13 cellular contexts compared by ENCODE assay signal in the genomic region with DNA sequence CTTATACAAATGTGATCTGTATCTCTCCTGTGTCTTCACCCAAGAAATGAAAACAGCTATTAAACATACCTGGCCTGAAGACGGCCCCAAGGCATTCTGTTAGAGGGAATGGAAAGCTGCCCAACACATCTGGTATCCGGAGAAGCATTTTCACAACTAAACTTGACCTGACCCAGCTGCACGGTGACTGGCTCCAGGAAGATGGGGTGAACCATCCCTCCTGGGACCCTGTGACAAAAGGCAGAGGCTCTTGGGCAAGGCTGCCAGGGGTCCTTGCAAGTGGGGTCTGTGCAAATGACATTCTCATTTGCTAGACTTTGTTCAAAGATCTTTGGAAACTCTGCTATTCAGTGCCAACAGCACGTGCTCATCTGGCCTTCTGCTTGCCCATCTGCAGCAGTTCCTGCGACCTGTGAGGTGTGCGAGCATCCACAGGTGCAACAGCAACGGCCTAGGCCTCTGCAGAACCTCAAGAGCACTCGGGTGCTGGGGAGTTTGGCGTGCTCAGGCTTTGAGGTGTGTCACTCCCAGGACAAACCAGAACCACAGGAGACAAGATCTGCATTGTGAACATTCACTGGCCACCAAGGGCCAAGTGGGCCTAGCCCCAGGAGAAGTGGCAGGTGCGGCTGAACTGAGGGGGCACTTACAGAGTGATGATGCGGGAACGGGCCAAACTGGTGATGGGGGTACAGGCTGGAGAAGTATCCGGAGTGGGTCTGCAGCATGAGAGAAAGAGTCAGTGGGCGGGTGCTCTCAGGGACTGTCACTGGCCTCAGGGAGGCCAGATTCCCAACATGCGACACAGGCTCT.
DNase-seq lines count a peak whose midpoint lies in the region; ATAC-seq and TF ChIP-seq lines count a peak whose summit lies in the region.
"Had no signal": no experiment of that assay in that cellular context is flagged by ENCODE, and none has a peak within 500 bp of the region (broad histone marks: within the 10 kb centered on the region; RNA-seq: fewer than 3 reads in every experiment).

No MANE protein-coding gene starts in this region.

- H3K27ac Mint-ChIP-seq in dendritic cell treated with granulocyte-macrophage colony-stimulating factor and Interleukin-4, amounts not matched to agents 40 ng/mL and 50 ng/mL, for 4 days, result peak overlapping the region; percentile 20
- no peak overlapping the region for H3K27ac Mint-ChIP-seq in CD4-positive, alpha-beta T cell
- H3K27ac Mint-ChIP-seq: activated naive CD8-positive, alpha-beta T cell treated with anti-CD3 and anti-CD28 coated beads, Interleukin-2, amount 10 ng/mL, durations not matched to agents 7 days and 5 days; T-helper 1 cell treated with Interleukin-12 subunit alpha and Interleukin-12 subunit beta and Interleukin-4 antibody, amounts not matched to agents 30 μg/mL and 1 μg/mL, for 36 hours had no signal

- H3K4me1 ChIP-seq in RWPE2 (ENCODE audit: insufficient read depth, poor library complexity, severe bottlenecking), result peaks cover 55% of the 10 kb centered on the region
- H3K4me1 ChIP-seq in osteoblast (ENCODE audit: insufficient read depth, low read length), result peaks cover 52% of the 10 kb centered on the region
- H3K4me1 ChIP-seq in upper lobe of left lung, result peaks cover 13 to 40% (median 27%) of the 10 kb centered on the region in 4 donors

- ATAC-seq in RWPE2 (ENCODE audit: low read depth) (no peak), upper lobe of left lung (ENCODE audit: low FRiP score in 2 of 2) (no peak), GM21447 (IDR thresholded peaks at IDR 0.05; ENCODE audit: unreplicated experiment) (no peak)
- ATAC-seq in CD4-positive, alpha-beta T cell (ENCODE audit: poor library complexity), result no peak
- ATAC-seq: activated CD4-positive, CD25-positive, alpha-beta regulatory T cell treated with anti-CD3 and anti-CD28 coated beads, Interleukin-2, amount 50 U/mL, for 24 hours had no signal

- TF ChIP-seq CTCF in RWPE2 (IDR thresholded peaks at IDR 0.05; ENCODE audit: poor library complexity, severe bottlenecking) (no peak), osteoblast (IDR thresholded peaks at IDR 0.05; ENCODE audit: extremely low read depth, low read depth, low read length) (no peak), upper lobe of left lung (IDR thresholded peaks at IDR 0.05) (no peak)
- TF ChIP-seq CTCF in CD4-positive, alpha-beta T cell (IDR thresholded peaks at IDR 0.05), result no peak

- peak overlapping the region; percentile 44 for H3K4me2 ChIP-seq in osteoblast (ENCODE audit: insufficient read depth, low read length)

- TF ChIP-seq POLR2A in upper lobe of left lung (IDR thresholded peaks at IDR 0.05), result no peak

- no peaks in the 10 kb centered on the region for H3K27me3 Mint-ChIP-seq in dendritic cell treated with granulocyte-macrophage colony-stimulating factor and Interleukin-4, amounts not matched to agents 40 ng/mL and 50 ng/mL, for 4 days
- peaks cover 8% of the 10 kb centered on the region for H3K27me3 Mint-ChIP-seq in CD4-positive, alpha-beta T cell

- no peak overlapping the region for H3K4me3 ChIP-seq in RWPE2 (ENCODE audit: severe bottlenecking)
- no peak overlapping the region for H3K4me3 ChIP-seq in osteoblast (ENCODE audit: insufficient read depth, low read length)
- no peak overlapping the region for H3K4me3 ChIP-seq in upper lobe of left lung

- H3K27me3 ChIP-seq in RWPE2 (ENCODE audit: insufficient read depth, poor library complexity, severe bottlenecking), result no peaks in the 10 kb centered on the region
- H3K27me3 ChIP-seq in osteoblast (ENCODE audit: insufficient read depth, low read length), result no peaks in the 10 kb centered on the region
- H3K27me3 ChIP-seq in upper lobe of left lung, result no peaks in the 10 kb centered on the region
- no peaks in the 10 kb centered on the region for H3K27me3 ChIP-seq in CD4-positive, alpha-beta T cell (ENCODE audit: control insufficient read depth, insufficient read depth, low read length)

- H3K9me3 ChIP-seq in RWPE2 (ENCODE audit: severe bottlenecking) (no peaks in the 10 kb centered on the region), osteoblast (ENCODE audit: low read depth, low read length) (no peaks in the 10 kb centered on the region), upper lobe of left lung (no peaks in the 10 kb centered on the region)
- H3K9me3 ChIP-seq in CD4-positive, alpha-beta T cell (ENCODE audit: control insufficient read depth, low read length), result no peaks in the 10 kb centered on the region

- no peak overlapping the region for H2AFZ ChIP-seq in osteoblast (ENCODE audit: low read length)

- 88 to 89% methylated on average over 14 to 15 of the region's 15 CpGs for WGBS in upper lobe of left lung, 2 donors

- peaks cover 4% of the 10 kb centered on the region for H3K79me2 ChIP-seq in osteoblast (ENCODE audit: insufficient read depth, low read length)

- peaks cover 8% of the 10 kb centered on the region for H4K20me1 ChIP-seq in osteoblast (ENCODE audit: insufficient read depth, low read length)

- CTCF ChIA-PET in CD4-positive, alpha-beta T cell (lab: Charles Lee), result no interaction called here

- no peaks in the 10 kb centered on the region for H3K9me3 Mint-ChIP-seq in dendritic cell treated with granulocyte-macrophage colony-stimulating factor and Interleukin-4, amounts not matched to agents 40 ng/mL and 50 ng/mL, for 4 days
- H3K9me3 Mint-ChIP-seq in CD4-positive, alpha-beta T cell, result no peaks in the 10 kb centered on the region
- H3K9me3 Mint-ChIP-seq: activated naive CD8-positive, alpha-beta T cell treated with anti-CD3 and anti-CD28 coated beads, Interleukin-2, amount 10 ng/mL, durations not matched to agents 7 days and 5 days; T-helper 1 cell treated with Interleukin-12 subunit alpha and Interleukin-12 subunit beta and Interleukin-4 antibody, amounts not matched to agents 30 μg/mL and 1 μg/mL, for 36 hours had no signal

- H3K36me3 Mint-ChIP-seq in dendritic cell treated with granulocyte-macrophage colony-stimulating factor and Interleukin-4, amounts not matched to agents 40 ng/mL and 50 ng/mL, for 4 days (ENCODE audit: low read depth), result peaks cover 13% of the 10 kb centered on the region
- no peaks in the 10 kb centered on the region for H3K36me3 Mint-ChIP-seq in CD4-positive, alpha-beta T cell (ENCODE audit: low read depth)
- H3K36me3 Mint-ChIP-seq: activated naive CD8-positive, alpha-beta T cell treated with anti-CD3 and anti-CD28 coated beads, Interleukin-2, amount 10 ng/mL, durations not matched to agents 7 days and 5 days had no signal

- no peak for TF ChIP-seq EP300 in upper lobe of left lung (IDR thresholded peaks at IDR 0.05)

- peak overlapping the region; percentile 96 for H3K27ac ChIP-seq in RWPE2 (ENCODE audit: poor library complexity, severe bottlenecking)
- H3K27ac ChIP-seq in osteoblast (ENCODE audit: low read depth, low read length), result peak overlapping the region; percentile 91
- peak overlapping the region; percentile 68 to 82 (median 76) for H3K27ac ChIP-seq in upper lobe of left lung
- H3K27ac ChIP-seq in CD4-positive, alpha-beta T cell (ENCODE audit: low read depth, low read length), result no peak overlapping the region

- H3K36me3 ChIP-seq in RWPE2 (ENCODE audit: low read depth), result peaks cover 72% of the 10 kb centered on the region
- peaks cover 42% of the 10 kb centered on the region for H3K36me3 ChIP-seq in osteoblast (ENCODE audit: insufficient read depth, low read length)
- peaks cover 0 to 43% (median 2%) of the 10 kb centered on the region in 4 donors for H3K36me3 ChIP-seq in upper lobe of left lung

- DNase-seq in RWPE2 (ENCODE audit: low spot score), result no peak
- DNase-seq in osteoblast (ENCODE audit: insufficient read length, low spot score, missing footprints), result no peak
- no peak for DNase-seq in upper lobe of left lung
- no peak for DNase-seq in pons (ENCODE audit: low spot score)
- DNase-seq in CD4-positive, alpha-beta T cell, result no peak
- DNase-seq: activated naive CD8-positive, alpha-beta T cell treated with anti-CD3 and anti-CD28 coated beads, Interleukin-2, amount 10 ng/mL, durations not matched to agents 7 days and 5 days; KBM-7; NCI-H1436 treated with DMSO at 0.1 percent for 48 hours; NCI-H510A had no signal

- intact Hi-C loops in dendritic cell treated with granulocyte-macrophage colony-stimulating factor and Interleukin-4, amounts not matched to agents 40 ng/mL and 50 ng/mL, for 4 days (cut with micrococcal nuclease), result no loop called here
- intact Hi-C loops in CD4-positive, alpha-beta T cell (cut with DNase I, micrococcal nuclease), result no loop called here

- no peak overlapping the region for H3K4me3 Mint-ChIP-seq in dendritic cell treated with granulocyte-macrophage colony-stimulating factor and Interleukin-4, amounts not matched to agents 40 ng/mL and 50 ng/mL, for 4 days
- no peak overlapping the region for H3K4me3 Mint-ChIP-seq in CD4-positive, alpha-beta T cell
- H3K4me3 Mint-ChIP-seq: activated naive CD8-positive, alpha-beta T cell treated with anti-CD3 and anti-CD28 coated beads, Interleukin-2, amount 10 ng/mL, durations not matched to agents 7 days and 5 days; T-helper 1 cell treated with Interleukin-12 subunit alpha and Interleukin-12 subunit beta and Interleukin-4 antibody, amounts not matched to agents 30 μg/mL and 1 μg/mL, for 36 hours had no signal

- POLR2A ChIA-PET in CD4-positive, alpha-beta T cell (lab: Charles Lee), result no interaction called here

- H3K4me1 Mint-ChIP-seq in dendritic cell treated with granulocyte-macrophage colony-stimulating factor and Interleukin-4, amounts not matched to agents 40 ng/mL and 50 ng/mL, for 4 days (ENCODE audit: low read depth), result peaks cover 26% of the 10 kb centered on the region
- no peaks in the 10 kb centered on the region for H3K4me1 Mint-ChIP-seq in CD4-positive, alpha-beta T cell (ENCODE audit: low read depth)
